12 cellular contexts compared by ENCODE assay signal in genomic region chr15:71093089-71094024, GRCh38. TPM values are rescaled to one million over a fixed set of nuclear protein-coding genes. Genes with fewer than 3 reads are reported as not detected.
DNase-seq lines count a peak whose midpoint lies in the region; ATAC-seq, FAIRE-seq and TF ChIP-seq lines count a peak whose summit lies in the region.
"Had no signal": no experiment of that assay in that cellular context is flagged by ENCODE, and none has a peak within 500 bp of the region (broad histone marks: within the 10 kb centered on the region; RNA-seq: fewer than 3 reads in every experiment).

No MANE protein-coding gene starts in this region.

- H3K36me3 ChIP-seq in BJ (ENCODE audit: control insufficient read depth, insufficient read depth, low read length) = no peaks in the 10 kb centered on the region
- H3K36me3 ChIP-seq: MG63 had no signal

- no peak for TF ChIP-seq CTCF in BJ (IDR thresholded peaks at IDR 0.05; ENCODE audit: insufficient read depth, low read depth, low read length)

- FAIRE-seq in GM19239 (lab: Jason Lieb, UNC) = no peak
- FAIRE-seq: D721Med had no signal

- in situ Hi-C loops in T47D (cut with HindIII; ENCODE audit: low pct_unique_long_range_greater_than_20kb, low sequenced_read_pairs) = no loop called here

- H3K4me3 ChIP-seq in BJ (ENCODE audit: low read depth, low read length) = no peak overlapping the region
- H3K4me3 ChIP-seq: MG63 had no signal

- CTCF ChIA-PET in BJ (lab: Yijun Ruan, JAX) = interaction anchor here (0.7 to 2.4 kb wide), 6 partner anchors 9 to 351 kb away, joined by 3 to 8 read pairs (median 3); partner anchors contain the start of genes LRRC49 and THAP10

- peak; percentile 59 for DNase-seq in BJ (ENCODE audit: low read depth)
- DNase-seq in LoVo (ENCODE audit: low spot score) = peak; percentile 68
- peak; percentile 72 to 96 for DNase-seq in T47D (ENCODE audit: low read depth in 1 of 2, low spot score in 1 of 2)
- peak; percentile 77 to 79 for DNase-seq in lung microvascular endothelial cell (ENCODE audit: low read depth in 2 of 2)
- DNase-seq in GM19239 (ENCODE audit: insufficient read length, low spot score) = no peak
- no peak for DNase-seq in NCI-H1048 (lab: John Stamatoyannopoulos, UW)
- no peak for DNase-seq in C1 segment of cervical spinal cord (lab: John Stamatoyannopoulos, UW)
- DNase-seq: effector CD8-positive, alpha-beta T cell; MG63; T-cell had no signal

- no peak for ATAC-seq in GM21825 (IDR thresholded peaks at IDR 0.05; ENCODE audit: unreplicated experiment)
- ATAC-seq: T-cell had no signal

- POLR2A ChIA-PET in BJ (lab: Charles Lee) = no interaction called here

- no peaks in the 10 kb centered on the region for H3K27me3 ChIP-seq in BJ (ENCODE audit: control insufficient read depth, insufficient read depth, low read length)
- H3K27me3 ChIP-seq: MG63 had no signal

RNA-seq across cellular contexts. Expression of gene THSD4, which starts 21.9 kb away (rescaled TPM):
- 13.4 and 18.8 TPM in 2 replicates for polyA plus RNA-seq in BJ (2011; rRNA removed)
- polyA minus RNA-seq in BJ (2011; rRNA and poly(A)+ RNA removed) = 30.3 and 32.6 TPM in 2 replicates
- 20.2 and 21.4 TPM in 2 replicates for total RNA-seq in lung microvascular endothelial cell

Comparison
In these comparisons a context has a peak if more than half of its experiments do, and no peak if none do; other contexts are left out.
1. DNase-seq: peak in BJ (single experiment), LoVo (single experiment), T47D (2 of 2) and lung microvascular endothelial cell (2 of 2); none in GM19239 (single experiment), NCI-H1048 (single experiment) and C1 segment of cervical spinal cord (0 of 14).